In the genomic region with DNA sequence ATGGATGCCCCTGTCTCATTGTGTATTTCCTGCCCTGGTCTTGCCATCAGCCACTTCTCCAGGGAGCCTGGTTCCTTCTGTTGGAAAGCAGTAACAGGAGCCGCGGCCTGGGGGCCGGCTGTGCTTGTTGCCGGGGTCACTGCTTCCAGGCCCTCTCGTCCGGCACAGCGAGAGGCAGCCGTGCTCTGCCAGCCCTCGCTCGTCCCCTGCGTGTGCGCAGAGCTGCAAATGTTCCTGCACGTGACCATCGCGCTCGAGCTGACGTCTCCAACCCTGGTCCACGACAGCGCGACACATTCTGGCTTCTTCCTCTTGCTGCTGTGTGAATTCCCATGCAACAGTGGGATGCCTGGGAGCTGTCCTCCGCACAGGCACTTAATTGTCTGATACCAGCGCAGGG, we compare ENCODE assay signal across 1 cellular context.
TF ChIP-seq lines count a peak whose summit lies in the region.

No MANE protein-coding gene starts in this region.

TF ChIP-seq in WTC11, 78 proteins besides CTCF, POLR2A, EP300 and RAD21 (continued from another document):
- TF ChIP-seq, protein P1, sequence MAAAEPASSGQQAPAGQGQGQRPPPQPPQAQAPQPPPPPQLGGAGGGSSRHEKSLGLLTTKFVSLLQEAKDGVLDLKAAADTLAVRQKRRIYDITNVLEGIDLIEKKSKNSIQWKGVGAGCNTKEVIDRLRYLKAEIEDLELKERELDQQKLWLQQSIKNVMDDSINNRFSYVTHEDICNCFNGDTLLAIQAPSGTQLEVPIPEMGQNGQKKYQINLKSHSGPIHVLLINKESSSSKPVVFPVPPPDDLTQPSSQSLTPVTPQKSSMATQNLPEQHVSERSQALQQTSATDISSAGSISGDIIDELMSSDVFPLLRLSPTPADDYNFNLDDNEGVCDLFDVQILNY (CRISPR knock-in tag; IDR thresholded peaks at IDR 0.05) = no peak
TF ChIP-seq in WTC11: peak in this region for 0.
